ENCODE assay signal across 17 cellular contexts in genomic region chr6:93915961-93916360, GRCh38.
"Had no signal": no experiment of that assay in that cellular context is flagged by ENCODE, and none has a peak within 500 bp of the region (broad histone marks: within the 10 kb centered on the region; RNA-seq: fewer than 3 reads in every experiment).

No MANE protein-coding gene starts in this region.

- H3K27me3 ChIP-seq: foreskin keratinocyte, hepatocyte, neutrophil, right lobe of liver, testis, tibial nerve, upper lobe of right lung, vagina had no signal

- H2AFZ ChIP-seq: hepatocyte had no signal

- H3K27ac Mint-ChIP-seq: naive thymus-derived CD8-positive, alpha-beta T cell; stimulated activated naive B cell treated with anti-CD40 and anti-IgM and Interleukin-4, amounts not matched to agents 10 μg/mL and 1 μg/mL and 100 μg/mL, for 72 hours; stimulated activated naive CD8-positive, alpha-beta T cell treated with anti-CD3 and anti-CD28 coated beads, Interleukin-15, amount 100 ng/mL, for 72 hours had no signal

- H3K36me3 Mint-ChIP-seq: naive thymus-derived CD8-positive, alpha-beta T cell; stimulated activated naive B cell treated with anti-CD40 and anti-IgM and Interleukin-4, amounts not matched to agents 10 μg/mL and 1 μg/mL and 100 μg/mL, for 72 hours had no signal

- H3K4me3 ChIP-seq: hepatocyte, psoas muscle, right lobe of liver, testis, tibial nerve, upper lobe of right lung, vagina had no signal

- H3K9me3 ChIP-seq: neutrophil, psoas muscle, right lobe of liver, testis, tibial nerve, upper lobe of right lung, vagina had no signal

- H3K4me2 ChIP-seq: hepatocyte had no signal

- H3K27ac ChIP-seq: foreskin keratinocyte, hepatocyte, neutrophil, psoas muscle, right lobe of liver, testis, tibial nerve, upper lobe of right lung, vagina had no signal

- H3K4me3 Mint-ChIP-seq: naive thymus-derived CD8-positive, alpha-beta T cell; stimulated activated naive B cell treated with anti-CD40 and anti-IgM and Interleukin-4, amounts not matched to agents 10 μg/mL and 1 μg/mL and 100 μg/mL, for 72 hours; stimulated activated naive CD8-positive, alpha-beta T cell treated with anti-CD3 and anti-CD28 coated beads, Interleukin-15, amount 100 ng/mL, for 72 hours had no signal

- H3K79me2 ChIP-seq: hepatocyte had no signal

- H3K36me3 ChIP-seq: neutrophil, right lobe of liver, tibial nerve, upper lobe of right lung, vagina had no signal

- H3K27me3 Mint-ChIP-seq: naive thymus-derived CD8-positive, alpha-beta T cell; stimulated activated naive B cell treated with anti-CD40 and anti-IgM and Interleukin-4, amounts not matched to agents 10 μg/mL and 1 μg/mL and 100 μg/mL, for 72 hours; stimulated activated naive CD8-positive, alpha-beta T cell treated with anti-CD3 and anti-CD28 coated beads, Interleukin-15, amount 100 ng/mL, for 72 hours had no signal

- H3K4me1 Mint-ChIP-seq: naive thymus-derived CD8-positive, alpha-beta T cell; stimulated activated naive B cell treated with anti-CD40 and anti-IgM and Interleukin-4, amounts not matched to agents 10 μg/mL and 1 μg/mL and 100 μg/mL, for 72 hours; stimulated activated naive CD8-positive, alpha-beta T cell treated with anti-CD3 and anti-CD28 coated beads, Interleukin-15, amount 100 ng/mL, for 72 hours had no signal

- H3K9me3 Mint-ChIP-seq: stimulated activated naive B cell treated with anti-CD40 and anti-IgM and Interleukin-4, amounts not matched to agents 10 μg/mL and 1 μg/mL and 100 μg/mL, for 72 hours had no signal

- H3K4me1 ChIP-seq: foreskin keratinocyte, psoas muscle, testis, tibial nerve, upper lobe of right lung, vagina had no signal

- ATAC-seq: foreskin keratinocyte; naive thymus-derived CD8-positive, alpha-beta T cell; psoas muscle; right lobe of liver; stimulated activated naive B cell treated with anti-CD40 and anti-IgM and Interleukin-4, amounts not matched to agents 10 μg/mL and 1 μg/mL and 100 μg/mL, for 72 hours; stimulated activated naive CD8-positive, alpha-beta T cell treated with anti-CD3 and anti-CD28 coated beads, Interleukin-15, amount 100 ng/mL, for 72 hours; upper lobe of right lung had no signal

- DNase-seq: dermis blood vessel endothelial cell; erythroblast; naive thymus-derived CD8-positive, alpha-beta T cell; psoas muscle; retina; right lobe of liver; stimulated activated CD4-positive, alpha-beta T cell treated with anti-CD3 and anti-CD28 coated beads, Interleukin-2, amount 100 ng/mL, for 24 hours; stimulated activated CD4-positive, alpha-beta T cell treated with anti-CD3 and anti-CD28 coated beads, Interleukin-4, amount 100 ng/mL, for 4 hours; stimulated activated naive B cell treated with anti-CD40 and anti-IgM and Interleukin-4, amounts not matched to agents 10 μg/mL and 1 μg/mL and 100 μg/mL, for 72 hours; stimulated activated naive CD8-positive, alpha-beta T cell treated with anti-CD3 and anti-CD28 coated beads, Interleukin-15, amount 100 ng/mL, for 72 hours; testis; upper lobe of right lung had no signal
